ENCODE assay signal across 8 cellular contexts in the genomic region with DNA sequence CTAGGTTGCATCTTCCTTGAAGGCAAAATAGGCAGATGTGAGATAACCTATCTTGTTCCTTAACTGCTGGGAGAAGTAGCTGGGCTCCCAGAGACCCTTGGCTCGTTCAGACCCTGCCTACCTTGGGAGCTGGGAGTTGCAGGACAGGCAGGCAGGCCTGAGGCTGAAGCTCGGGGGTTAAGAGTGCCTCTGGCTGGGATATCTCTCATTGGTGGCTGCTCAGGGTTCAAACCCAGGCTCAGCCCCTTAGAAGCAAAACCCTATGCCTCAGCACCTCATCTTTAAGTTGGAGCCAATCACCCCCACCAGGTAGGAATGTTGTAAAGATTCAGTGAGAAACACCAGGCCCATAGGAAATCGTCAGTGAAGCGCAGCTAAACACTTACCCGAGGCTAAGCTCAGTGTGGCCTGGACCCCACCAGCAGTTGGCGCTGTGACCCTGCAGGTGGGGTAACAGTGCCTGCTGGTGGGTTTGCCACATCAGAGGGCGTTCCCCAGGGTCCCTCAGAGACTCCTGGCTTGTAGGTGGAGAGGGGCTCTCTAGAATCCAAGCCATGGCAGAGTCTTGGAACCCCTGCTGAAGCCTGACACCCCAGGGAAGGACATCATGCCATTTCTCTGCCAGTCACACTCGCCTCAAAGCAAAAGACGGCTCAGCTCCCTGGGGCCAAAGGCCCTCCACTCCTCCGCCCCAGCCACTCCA. TPM values are rescaled to one million over a fixed set of nuclear protein-coding genes. Genes with fewer than 3 reads are reported as not detected.
DNase-seq lines count a peak whose midpoint lies in the region; ATAC-seq and TF ChIP-seq lines count a peak whose summit lies in the region.

No MANE protein-coding gene starts in this region.

- no peaks in the 10 kb centered on the region for H3K36me3 ChIP-seq in BE2C

- H3K4me1 Mint-ChIP-seq in activated naive CD8-positive, alpha-beta T cell treated with anti-CD3 and anti-CD28 coated beads for 36 hours: peaks cover 3% of the 10 kb centered on the region

- no peak overlapping the region for H3K27ac Mint-ChIP-seq in activated naive CD8-positive, alpha-beta T cell treated with anti-CD3 and anti-CD28 coated beads for 36 hours

- no peaks in the 10 kb centered on the region for H3K9me3 Mint-ChIP-seq in activated naive CD8-positive, alpha-beta T cell treated with anti-CD3 and anti-CD28 coated beads for 36 hours

- no peaks in the 10 kb centered on the region for H3K27me3 Mint-ChIP-seq in activated naive CD8-positive, alpha-beta T cell treated with anti-CD3 and anti-CD28 coated beads for 36 hours

- intact Hi-C loops in cardiac septum (cut with DNase I): loop anchor here (5.0 kb wide), 2 partner anchors 101 to 281 kb away; no protein-coding TSS in a partner anchor

- H3K36me3 Mint-ChIP-seq in activated naive CD8-positive, alpha-beta T cell treated with anti-CD3 and anti-CD28 coated beads for 36 hours: no peaks in the 10 kb centered on the region

- peak; percentile 72 for DNase-seq in BE2C
- peak; percentile 62 for DNase-seq in HPDE6-E6E7 (ENCODE audit: extremely low spot score)
- DNase-seq in SK-N-DZ (ENCODE audit: low spot score): peak; percentile 73
- DNase-seq in activated naive CD8-positive, alpha-beta T cell treated with anti-CD3 and anti-CD28 coated beads for 36 hours: peak; percentile 71
- DNase-seq in cardiac septum (ENCODE audit: low spot score): peak; percentile 76
- peak; percentile 24 for DNase-seq in pulmonary artery endothelial cell (ENCODE audit: low read depth, low spot score)
- DNase-seq in NK-92 (lab: John Stamatoyannopoulos, UW; ENCODE audit: unreplicated experiment): no peak

- no peaks in the 10 kb centered on the region for H3K4me1 ChIP-seq in BE2C

- H3K9me3 ChIP-seq in BE2C: no peaks in the 10 kb centered on the region

- no peak overlapping the region for H3K4me3 ChIP-seq in BE2C (ENCODE audit: low read depth, low read length)

- no peaks in the 10 kb centered on the region for H3K27me3 ChIP-seq in BE2C

- no peak overlapping the region for H3K4me3 Mint-ChIP-seq in activated naive CD8-positive, alpha-beta T cell treated with anti-CD3 and anti-CD28 coated beads for 36 hours

- peak; percentile 92 for TF ChIP-seq CTCF in BE2C (IDR thresholded peaks at IDR 0.05; ENCODE audit: low read depth, low read length)

- peak; percentile 42 for ATAC-seq in GM18858 (IDR thresholded peaks at IDR 0.05; ENCODE audit: unreplicated experiment)

RNA-seq across cellular contexts. Expression of a gene that starts 54.6 kb away (rescaled TPM):
- polyA plus RNA-seq in BE2C (2012; ENCODE audit: insufficient read depth, insufficient read length, low read depth): not detected
- polyA plus RNA-seq in SK-N-DZ (2014; cell fraction: cytosol; rRNA removed): not detected in 2 replicates
- polyA plus RNA-seq in SK-N-DZ (2014; cell fraction: nucleus; rRNA removed): not detected in 2 replicates
- total RNA-seq in activated naive CD8-positive, alpha-beta T cell treated with anti-CD3 and anti-CD28 coated beads for 36 hours: not detected
- 0.19 TPM for total RNA-seq in cardiac septum
- not detected in 2 replicates for total RNA-seq in pulmonary artery endothelial cell

RNA-seq across cellular contexts. Expression of a gene that starts 55.9 kb away (rescaled TPM):
- polyA plus RNA-seq in BE2C (2012; ENCODE audit: insufficient read depth, insufficient read length, low read depth): 0.62 TPM
- polyA plus RNA-seq in SK-N-DZ (2014; cell fraction: cytosol; rRNA removed): not detected in 2 replicates
- not detected in 2 replicates for polyA plus RNA-seq in SK-N-DZ (2014; cell fraction: nucleus; rRNA removed)
- under 1 TPM; 0.62 to 0.88 TPM for total RNA-seq in activated naive CD8-positive, alpha-beta T cell treated with anti-CD3 and anti-CD28 coated beads for 36 hours
- total RNA-seq in cardiac septum (0.78 TPM), pulmonary artery endothelial cell (0.07 and 1.5 TPM in 2 replicates)
